ENCODE assay signal across 24 cellular contexts in genomic region chr5:14787801-14788579, GRCh38.
"Had no signal": no experiment of that assay in that cellular context is flagged by ENCODE, and none has a peak within 500 bp of the region (broad histone marks: within the 10 kb centered on the region; RNA-seq: fewer than 3 reads in every experiment).

No MANE protein-coding gene starts in this region.

- H3K36me3 ChIP-seq: colonic mucosa, lower lobe of right lung, neutrophil, pancreas, sigmoid colon, thoracic aorta, upper lobe of right lung had no signal

- FAIRE-seq: islet of Langerhans, pancreas had no signal

- ATAC-seq: body of pancreas; left cardiac atrium; lower lobe of right lung; natural killer cell treated with Interleukin-12 subunit alpha and Interleukin-12 subunit beta and Interleukin-15 and Interleukin-18, amount 100 ng/mL, for 72 hours; pancreas; stimulated activated effector memory CD8-positive, alpha-beta T cell treated with anti-CD3 and anti-CD28 coated beads, Interleukin-12 subunit alpha, Interleukin-12 subunit beta, amount 100 ng/mL, for 72 hours; upper lobe of right lung had no signal

- DNase-seq: activated B cell treated with CpG ODN at 0.5 μM for 24 hours; activated CD4-positive, alpha-beta memory T cell treated with anti-CD3 and anti-CD28 coated beads for 36 hours; activated CD4-positive, alpha-beta T cell treated with anti-CD3 and anti-CD28 coated beads for 4 hours; activated naive CD4-positive, alpha-beta T cell; activated T-cell treated with anti-CD3 and anti-CD28 coated beads for 4 hours; body of pancreas; colonic mucosa; erythroblast; foreskin melanocyte; glutamatergic neuron; hippocampal formation; left cardiac atrium; lower lobe of right lung; pancreas; sigmoid colon; stimulated activated CD4-positive, alpha-beta T cell treated with anti-CD3 and anti-CD28 coated beads, Interleukin-4, amount 100 ng/mL, for 24 hours; T-helper 9 cell; upper lobe of right lung had no signal

- H3K27ac Mint-ChIP-seq: activated B cell treated with CpG ODN at 0.5 μM for 24 hours; activated CD4-positive, alpha-beta memory T cell treated with anti-CD3 and anti-CD28 coated beads for 36 hours; activated T-helper 1 cell treated with anti-CD3 and anti-CD28 coated beads, Interleukin-12 subunit alpha, Interleukin-12 subunit beta, Interleukin-2, Interleukin-4 antibody, amounts not matched to agents 30 ng/mL and 10 ng/mL and 1 ng/mL, durations not matched to agents 14 hours and 24 hours and 36 hours; stimulated activated effector memory CD8-positive, alpha-beta T cell treated with anti-CD3 and anti-CD28 coated beads, Interleukin-12 subunit alpha, Interleukin-12 subunit beta, amount 100 ng/mL, for 72 hours had no signal

- H3K9me3 ChIP-seq: body of pancreas, colonic mucosa, lower lobe of right lung, neutrophil, pancreas, sigmoid colon, thoracic aorta, upper lobe of right lung had no signal

- H3K27me3 Mint-ChIP-seq: activated B cell treated with CpG ODN at 0.5 μM for 24 hours; activated CD4-positive, alpha-beta memory T cell treated with anti-CD3 and anti-CD28 coated beads for 36 hours; natural killer cell treated with Interleukin-12 subunit alpha and Interleukin-12 subunit beta and Interleukin-15 and Interleukin-18, amount 100 ng/mL, for 72 hours had no signal

- H3K4me1 ChIP-seq: body of pancreas, colonic mucosa, lower lobe of right lung, pancreas, sigmoid colon, upper lobe of right lung had no signal

- H3K9me3 Mint-ChIP-seq: activated B cell treated with CpG ODN at 0.5 μM for 24 hours; activated CD4-positive, alpha-beta memory T cell treated with anti-CD3 and anti-CD28 coated beads for 36 hours; activated T-helper 1 cell treated with anti-CD3 and anti-CD28 coated beads, Interleukin-12 subunit alpha, Interleukin-12 subunit beta, Interleukin-2, Interleukin-4 antibody, amounts not matched to agents 30 ng/mL and 10 ng/mL and 1 ng/mL, durations not matched to agents 14 hours and 24 hours and 36 hours; natural killer cell treated with Interleukin-12 subunit alpha and Interleukin-12 subunit beta and Interleukin-15 and Interleukin-18, amount 100 ng/mL, for 72 hours; stimulated activated effector memory CD8-positive, alpha-beta T cell treated with anti-CD3 and anti-CD28 coated beads, Interleukin-12 subunit alpha, Interleukin-12 subunit beta, amount 100 ng/mL, for 72 hours had no signal

- H3K4me3 Mint-ChIP-seq: activated B cell treated with CpG ODN at 0.5 μM for 24 hours; activated CD4-positive, alpha-beta memory T cell treated with anti-CD3 and anti-CD28 coated beads for 36 hours; activated T-helper 1 cell treated with anti-CD3 and anti-CD28 coated beads, Interleukin-12 subunit alpha, Interleukin-12 subunit beta, Interleukin-2, Interleukin-4 antibody, amounts not matched to agents 30 ng/mL and 10 ng/mL and 1 ng/mL, durations not matched to agents 14 hours and 24 hours and 36 hours; natural killer cell treated with Interleukin-12 subunit alpha and Interleukin-12 subunit beta and Interleukin-15 and Interleukin-18, amount 100 ng/mL, for 72 hours; stimulated activated effector memory CD8-positive, alpha-beta T cell treated with anti-CD3 and anti-CD28 coated beads, Interleukin-12 subunit alpha, Interleukin-12 subunit beta, amount 100 ng/mL, for 72 hours had no signal

- H3K36me3 Mint-ChIP-seq: natural killer cell treated with Interleukin-12 subunit alpha and Interleukin-12 subunit beta and Interleukin-15 and Interleukin-18, amount 100 ng/mL, for 72 hours had no signal

- H3K27me3 ChIP-seq: body of pancreas, colonic mucosa, neutrophil, pancreas, sigmoid colon, upper lobe of right lung had no signal

- H3K27ac ChIP-seq: body of pancreas, colonic mucosa, lower lobe of right lung, neutrophil, pancreas, sigmoid colon, thoracic aorta, upper lobe of right lung had no signal

- H3K4me3 ChIP-seq: body of pancreas, colonic mucosa, lower lobe of right lung, pancreas, sigmoid colon, thoracic aorta, upper lobe of right lung had no signal
